22 cellular contexts compared by ENCODE assay signal in genomic region chr20:2252419-2253060, GRCh38. TPM values are rescaled to one million over a fixed set of nuclear protein-coding genes. Genes with fewer than 3 reads are reported as not detected.
"Had no signal": no experiment of that assay in that cellular context is flagged by ENCODE, and none has a peak within 500 bp of the region (broad histone marks: within the 10 kb centered on the region; RNA-seq: fewer than 3 reads in every experiment).

No MANE protein-coding gene starts in this region.

- DNase-seq: activated B cell treated with CpG ODN at 0.5 μM for 24 hours; activated CD4-positive, alpha-beta T cell treated with anti-CD3 and anti-CD28 coated beads, Interleukin-2, amount 10 ng/mL, durations not matched to agents 24 days and 14 days; activated CD8-positive, alpha-beta T cell treated with anti-CD3 and anti-CD28 coated beads for 36 hours; activated naive CD4-positive, alpha-beta T cell; activated naive CD8-positive, alpha-beta T cell treated with anti-CD3 and anti-CD28 coated beads, Interleukin-2, amount 10 ng/mL, durations not matched to agents 7 days and 5 days; activated T-cell treated with anti-CD3 and anti-CD28 coated beads, Interleukin-2, amount 50 U/mL, for 1 hour; amygdala; dorsolateral prefrontal cortex; foreskin fibroblast; left ventricle myocardium superior; ovary; psoas muscle; right cardiac atrium; stimulated activated CD4-positive, alpha-beta T cell treated with anti-CD3 and anti-CD28 coated beads, Interleukin-4, amount 100 ng/mL, for 1 hour; stomach; trophoblast cell had no signal

- H3K4me1 ChIP-seq: psoas muscle, stomach had no signal

- H3K4me3 Mint-ChIP-seq: activated B cell treated with CpG ODN at 0.5 μM for 24 hours; activated CD4-positive, alpha-beta T cell treated with anti-CD3 and anti-CD28 coated beads, Interleukin-2, amount 10 ng/mL, durations not matched to agents 24 days and 14 days; activated CD8-positive, alpha-beta T cell treated with anti-CD3 and anti-CD28 coated beads for 36 hours; activated naive CD8-positive, alpha-beta T cell treated with anti-CD3 and anti-CD28 coated beads, Interleukin-2, amount 10 ng/mL, durations not matched to agents 7 days and 5 days; activated T-helper 17 cell treated with anti-CD3 and anti-CD28 coated beads, Interleukin-2, amount 50 U/mL, for 72 hours; memory B cell; neural crest cell had no signal

- H3K27ac Mint-ChIP-seq: activated B cell treated with CpG ODN at 0.5 μM for 24 hours; activated CD4-positive, alpha-beta T cell treated with anti-CD3 and anti-CD28 coated beads, Interleukin-2, amount 10 ng/mL, durations not matched to agents 24 days and 14 days; activated CD8-positive, alpha-beta T cell treated with anti-CD3 and anti-CD28 coated beads for 36 hours; activated naive CD8-positive, alpha-beta T cell treated with anti-CD3 and anti-CD28 coated beads, Interleukin-2, amount 10 ng/mL, durations not matched to agents 7 days and 5 days; activated T-helper 17 cell treated with anti-CD3 and anti-CD28 coated beads, Interleukin-2, amount 50 U/mL, for 72 hours; memory B cell had no signal

- H3K27me3 ChIP-seq: cardiac muscle cell, ovary, stomach had no signal

- H3K36me3 Mint-ChIP-seq: activated naive CD8-positive, alpha-beta T cell treated with anti-CD3 and anti-CD28 coated beads, Interleukin-2, amount 10 ng/mL, durations not matched to agents 7 days and 5 days; memory B cell had no signal

- H3K36me3 ChIP-seq: cardiac muscle cell, ovary, stomach had no signal

- H3K9me3 Mint-ChIP-seq: activated B cell treated with CpG ODN at 0.5 μM for 24 hours; activated CD4-positive, alpha-beta T cell treated with anti-CD3 and anti-CD28 coated beads, Interleukin-2, amount 10 ng/mL, durations not matched to agents 24 days and 14 days; activated CD8-positive, alpha-beta T cell treated with anti-CD3 and anti-CD28 coated beads for 36 hours; activated naive CD8-positive, alpha-beta T cell treated with anti-CD3 and anti-CD28 coated beads, Interleukin-2, amount 10 ng/mL, durations not matched to agents 7 days and 5 days; activated T-helper 17 cell treated with anti-CD3 and anti-CD28 coated beads, Interleukin-2, amount 50 U/mL, for 72 hours; memory B cell; neural crest cell had no signal

- H3K4me1 Mint-ChIP-seq: activated B cell treated with CpG ODN at 0.5 μM for 24 hours; activated T-helper 17 cell treated with anti-CD3 and anti-CD28 coated beads, Interleukin-2, amount 50 U/mL, for 72 hours had no signal

- ATAC-seq: activated CD8-positive, alpha-beta T cell treated with anti-CD3 and anti-CD28 coated beads for 36 hours; activated T-helper 17 cell treated with anti-CD3 and anti-CD28 coated beads, Interleukin-2, amount 50 U/mL, for 72 hours; left ventricle myocardium superior; psoas muscle; right cardiac atrium had no signal

- H3K9me3 ChIP-seq: ovary, psoas muscle, stomach had no signal

- H3K27ac ChIP-seq: cardiac muscle cell, dorsolateral prefrontal cortex, ovary, psoas muscle, stomach had no signal

- H3K4me3 ChIP-seq: cardiac muscle cell, dorsolateral prefrontal cortex, ovary, psoas muscle, skin epidermis, stomach had no signal

RNA-seq across cellular contexts. Expression of gene TGM3, which starts 43.3 kb away (rescaled TPM):
- total RNA-seq: activated B cell treated with CpG ODN at 0.5 μM for 24 hours; activated CD4-positive, alpha-beta T cell treated with anti-CD3 and anti-CD28 coated beads, Interleukin-2, amount 10 ng/mL, durations not matched to agents 24 days and 14 days; activated CD8-positive, alpha-beta T cell treated with anti-CD3 and anti-CD28 coated beads for 36 hours; activated naive CD8-positive, alpha-beta T cell treated with anti-CD3 and anti-CD28 coated beads, Interleukin-2, amount 10 ng/mL, durations not matched to agents 7 days and 5 days; cardiac muscle cell; glomerular endothelial cell; left ventricle myocardium superior; right cardiac atrium; stomach had no signal
